ENCODE assay signal across 1 cellular context in genomic region chr11:113593698-113594308, GRCh38.
A peak's percentile ranks its signal among the peaks of the same experiment; 100 is the strongest.
TF ChIP-seq lines count a peak whose summit lies in the region.

No MANE protein-coding gene starts in this region.

TF ChIP-seq in K562, 482 proteins besides CTCF, POLR2A, EP300 and RAD21 (continued from another document and continues in another):
- TF ChIP-seq CEBPB (tag; IDR thresholded peaks at IDR 0.05) (0 out of 2 replicates have a peak, but pooled peaks have one; percentile 40), ELK3 (CRISPR knock-in tag; IDR thresholded peaks at IDR 0.05) (no peak), FOXP4 (CRISPR knock-in tag; IDR thresholded peaks at IDR 0.05; ENCODE audit: borderline replicate concordance) (no peak), JUN (IDR thresholded peaks at IDR 0.05; ENCODE audit: borderline replicate concordance, low read depth, low read length) (peak; percentile 25; the same call in 1 of the 2 replicates), JUN (CRISPR knock-in tag; IDR thresholded peaks at IDR 0.05; ENCODE audit: borderline replicate concordance) (no peak), NCOR1 (IDR thresholded peaks at IDR 0.05) (0 out of 2 replicates have a peak, but pooled peaks have one; percentile 13), BHLHE40 (IDR thresholded peaks at IDR 0.05; ENCODE audit: low read length) (peak; percentile 49), TCF3 (CRISPR knock-in tag; IDR thresholded peaks at IDR 0.05) (peak; percentile 62), DDX20 (tag; IDR thresholded peaks at IDR 0.05; ENCODE audit: low read depth) (no peak), ARID1B (IDR thresholded peaks at IDR 0.05) (peak; percentile 79), CEBPG (CRISPR knock-in tag; IDR thresholded peaks at IDR 0.05) (no peak), CEBPG (tag; conservative IDR thresholded peaks at IDR 0.05 in 1 of 2, IDR thresholded peaks at IDR 0.05 in 1 of 2) (no peak), ZNF740 (CRISPR knock-in tag; IDR thresholded peaks at IDR 0.05) (no peak), ZNF740 (tag; IDR thresholded peaks at IDR 0.05) (no peak), PYGO2 (tag; IDR thresholded peaks at IDR 0.05) (no peak), SMC3 (conservative IDR thresholded peaks at IDR 0.05; ENCODE audit: insufficient read depth, low read depth, low read length) (no peak), SOX6 (IDR thresholded peaks at IDR 0.05) (peak; percentile 49; the same call in 1 of the 2 replicates), JUND (IDR thresholded peaks at IDR 0.05; ENCODE audit: borderline replicate concordance, low read depth, low read length) (peak; percentile 72), JUND (tag; IDR thresholded peaks at IDR 0.05; ENCODE audit: borderline replicate concordance, low read depth, low read length) (peak; percentile 68; the same call in 1 of the 3 replicates), ATF3 (IDR thresholded peaks at IDR 0.05) (peak; percentile 64; the same call in 1 of the 2 replicates), ATF3 (CRISPR knock-in tag; conservative IDR thresholded peaks at IDR 0.05) (no peak), CTBP1 (IDR thresholded peaks at IDR 0.05; ENCODE audit: borderline replicate concordance) (peak; percentile 67; the same call in 1 of the 2 replicates), HDAC1 (IDR thresholded peaks at IDR 0.05) (peak in 1 of 2 experiments; percentile 35; a peak in 1 of 4 replicates), E2F4 (CRISPR knock-in tag; IDR thresholded peaks at IDR 0.05; ENCODE audit: low read depth) (no peak), MAFK (IDR thresholded peaks at IDR 0.05; ENCODE audit: low read length) (peak; percentile 23; the same call in 1 of the 2 replicates), MTA3 (IDR thresholded peaks at IDR 0.05; ENCODE audit: borderline replicate concordance) (peak; percentile 54; the same call in 1 of the 2 replicates), BRF1 (IDR thresholded peaks at IDR 0.05; ENCODE audit: borderline replicate concordance, extremely low read depth, insufficient read length) (no peak), ZNF589 (CRISPR knock-in tag; IDR thresholded peaks at IDR 0.05; ENCODE audit: low read depth) (0 out of 2 replicates have a peak, but pooled peaks have one; percentile 42), SPI1 (IDR thresholded peaks at IDR 0.05; ENCODE audit: borderline replicate concordance, low read depth, low read length) (peak; percentile 98), DEAF1 (CRISPR knock-in tag; IDR thresholded peaks at IDR 0.05) (no peak), BRD4 (IDR thresholded peaks at IDR 0.05) (no peak), ETV1 (tag; conservative IDR thresholded peaks at IDR 0.05; ENCODE audit: low read depth) (peak; percentile 98), BACH1 (tag; IDR thresholded peaks at IDR 0.05) (peak; percentile 17; the same call in 1 of the 2 replicates), ELF1 (tag; IDR thresholded peaks at IDR 0.05) (peak; percentile 53), FOXA3 (CRISPR knock-in tag; conservative IDR thresholded peaks at IDR 0.05 in 1 of 2, IDR thresholded peaks at IDR 0.05 in 1 of 2) (no peak), BRD9 (IDR thresholded peaks at IDR 0.05; ENCODE audit: low read depth, partially characterized antibody) (no peak), GABPA (tag; conservative IDR thresholded peaks at IDR 0.05; ENCODE audit: low read depth) (peak; percentile 77), NRF1 (conservative IDR thresholded peaks at IDR 0.05 in 1 of 2, IDR thresholded peaks at IDR 0.05 in 1 of 2) (0 out of 4 replicates have a peak, but pooled peaks of 1 of the 2 experiments have one; percentile 13), SMAD4 (CRISPR knock-in tag; conservative IDR thresholded peaks at IDR 0.05) (peak; percentile 81), KDM1A (IDR thresholded peaks at IDR 0.05) (peak; percentile 85 to 87), ZNF232 (CRISPR knock-in tag; IDR thresholded peaks at IDR 0.05) (no peak), ZNF124 (CRISPR knock-in tag; IDR thresholded peaks at IDR 0.05) (no peak), HNRNPUL1 (IDR thresholded peaks at IDR 0.05; ENCODE audit: low read length) (no peak), PKNOX1 (IDR thresholded peaks at IDR 0.05) (peak; percentile 91)
- TF ChIP-seq, protein P1, sequence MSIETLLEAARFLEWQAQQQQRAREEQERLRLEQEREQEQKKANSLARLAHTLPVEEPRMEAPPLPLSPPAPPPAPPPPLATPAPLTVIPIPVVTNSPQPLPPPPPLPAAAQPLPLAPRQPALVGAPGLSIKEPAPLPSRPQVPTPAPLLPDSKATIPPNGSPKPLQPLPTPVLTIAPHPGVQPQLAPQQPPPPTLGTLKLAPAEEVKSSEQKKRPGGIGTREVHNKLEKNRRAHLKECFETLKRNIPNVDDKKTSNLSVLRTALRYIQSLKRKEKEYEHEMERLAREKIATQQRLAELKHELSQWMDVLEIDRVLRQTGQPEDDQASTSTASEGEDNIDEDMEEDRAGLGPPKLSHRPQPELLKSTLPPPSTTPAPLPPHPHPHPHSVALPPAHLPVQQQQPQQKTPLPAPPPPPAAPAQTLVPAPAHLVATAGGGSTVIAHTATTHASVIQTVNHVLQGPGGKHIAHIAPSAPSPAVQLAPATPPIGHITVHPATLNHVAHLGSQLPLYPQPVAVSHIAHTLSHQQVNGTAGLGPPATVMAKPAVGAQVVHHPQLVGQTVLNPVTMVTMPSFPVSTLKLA (conservative IDR thresholded peaks at IDR 0.05) = no peak
- TF ChIP-seq, protein P2, sequence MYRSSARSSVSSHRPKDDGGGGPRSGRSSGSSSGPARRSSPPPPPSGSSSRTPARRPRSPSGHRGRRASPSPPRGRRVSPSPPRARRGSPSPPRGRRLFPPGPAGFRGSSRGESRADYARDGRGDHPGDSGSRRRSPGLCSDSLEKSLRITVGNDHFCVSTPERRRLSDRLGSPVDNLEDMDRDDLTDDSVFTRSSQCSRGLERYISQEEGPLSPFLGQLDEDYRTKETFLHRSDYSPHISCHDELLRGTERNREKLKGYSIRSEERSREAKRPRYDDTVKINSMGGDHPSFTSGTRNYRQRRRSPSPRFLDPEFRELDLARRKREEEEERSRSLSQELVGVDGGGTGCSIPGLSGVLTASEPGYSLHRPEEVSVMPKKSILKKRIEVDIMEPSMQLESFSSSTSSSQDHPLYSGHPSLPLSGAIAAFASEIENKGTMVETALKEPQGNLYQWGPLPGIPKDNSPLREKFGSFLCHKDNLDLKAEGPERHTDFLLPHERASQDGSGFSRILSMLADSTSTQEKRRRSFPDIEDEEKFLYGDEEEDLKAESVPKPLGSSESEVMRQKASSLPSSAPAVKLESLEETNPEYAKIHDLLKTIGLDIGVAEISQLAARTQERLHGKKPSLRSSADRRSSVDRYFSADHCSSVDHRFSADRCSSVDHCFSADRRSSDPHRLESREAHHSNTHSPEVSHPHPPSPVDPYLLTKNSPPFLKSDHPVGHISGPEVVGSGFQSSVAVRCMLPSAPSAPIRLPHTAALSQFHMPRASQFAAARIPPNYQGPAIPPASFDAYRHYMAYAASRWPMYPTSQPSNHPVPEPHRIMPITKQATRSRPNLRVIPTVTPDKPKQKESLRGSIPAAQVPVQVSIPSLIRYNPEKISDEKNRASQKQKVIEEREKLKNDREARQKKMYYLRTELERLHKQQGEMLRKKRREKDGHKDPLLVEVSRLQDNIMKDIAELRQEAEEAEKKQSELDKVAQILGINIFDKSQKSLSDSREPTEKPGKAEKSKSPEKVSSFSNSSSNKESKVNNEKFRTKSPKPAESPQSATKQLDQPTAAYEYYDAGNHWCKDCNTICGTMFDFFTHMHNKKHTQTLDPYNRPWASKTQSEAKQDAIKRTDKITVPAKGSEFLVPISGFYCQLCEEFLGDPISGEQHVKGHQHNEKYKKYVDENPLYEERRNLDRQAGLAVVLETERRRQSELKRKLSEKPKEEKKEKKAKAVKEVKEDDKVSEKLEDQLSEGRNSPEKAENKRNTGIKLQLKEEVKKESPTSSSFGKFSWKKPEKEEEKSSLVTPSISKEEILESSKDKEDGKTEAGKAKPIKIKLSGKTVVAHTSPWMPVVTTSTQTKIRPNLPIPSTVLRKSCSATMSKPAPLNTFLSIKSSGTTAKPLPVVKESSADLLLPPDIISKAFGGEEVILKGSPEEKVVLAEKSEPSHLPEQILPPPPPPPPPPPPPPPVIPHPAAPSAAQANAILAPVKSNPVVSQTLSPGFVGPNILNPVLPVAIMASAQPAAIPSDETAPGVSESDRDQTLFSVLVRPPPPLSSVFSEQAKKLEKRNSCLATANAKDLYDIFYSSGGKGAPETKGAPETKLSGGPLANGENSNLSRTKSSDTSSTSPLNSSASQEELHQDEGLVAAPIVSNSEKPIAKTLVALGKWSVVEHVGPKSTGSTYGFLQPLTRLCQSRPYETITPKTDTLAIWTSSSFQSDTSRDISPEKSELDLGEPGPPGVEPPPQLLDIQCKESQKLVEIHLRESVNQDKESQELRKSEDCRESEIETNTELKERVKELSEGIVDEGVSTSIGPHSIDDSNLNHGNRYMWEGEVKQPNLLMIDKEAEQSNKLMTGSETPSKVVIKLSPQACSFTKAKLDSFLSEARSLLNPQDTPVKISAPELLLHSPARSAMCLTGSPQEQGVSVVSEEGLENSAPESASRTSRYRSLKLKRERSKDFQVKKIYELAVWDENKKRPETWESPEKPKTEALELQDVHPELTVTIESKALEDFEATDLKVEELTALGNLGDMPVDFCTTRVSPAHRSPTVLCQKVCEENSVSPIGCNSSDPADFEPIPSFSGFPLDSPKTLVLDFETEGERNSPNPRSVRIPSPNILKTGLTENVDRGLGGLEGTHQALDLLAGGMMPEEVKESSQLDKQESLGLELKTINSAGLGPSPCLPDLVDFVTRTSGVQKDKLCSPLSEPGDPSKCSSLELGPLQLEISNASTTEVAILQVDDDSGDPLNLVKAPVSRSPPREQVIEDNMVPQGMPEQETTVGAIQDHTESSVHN (IDR thresholded peaks at IDR 0.05; ENCODE audit: borderline replicate concordance in 1 of 2, low read depth in 1 of 2) = 0 out of 4 replicates have a peak, but pooled peaks of 1 of the 2 experiments have one; percentile 45
